Comparison of ENCODE assay signal across 1 cellular context in the genomic region with DNA sequence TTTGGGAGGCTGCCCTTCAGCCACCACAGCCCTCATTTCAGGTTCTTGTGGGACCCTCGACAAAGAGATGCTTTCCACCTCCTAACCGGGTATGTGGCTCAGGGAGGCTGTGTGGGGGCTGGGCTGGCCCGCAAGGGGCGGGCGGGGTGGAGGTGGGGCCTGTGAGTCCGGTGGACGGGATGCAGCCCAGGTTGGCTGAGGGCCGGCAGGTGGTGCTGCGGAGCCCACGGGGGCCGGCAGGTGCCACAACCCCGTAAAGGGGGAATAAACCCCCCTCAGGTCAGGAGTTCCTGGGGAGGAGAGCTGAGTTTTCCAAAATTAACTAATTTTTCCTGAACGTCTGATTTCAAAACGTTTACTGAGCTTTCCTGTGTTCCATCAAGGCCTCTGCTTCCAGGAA.
TF ChIP-seq lines count a peak whose summit lies in the region.

No MANE protein-coding gene starts in this region.

TF ChIP-seq in SK-N-SH, 30 proteins besides CTCF, POLR2A, EP300 and RAD21:
- TF ChIP-seq MEF2A (IDR thresholded peaks at IDR 0.05; ENCODE audit: borderline replicate concordance, low read depth) (no peak), ELF1 (IDR thresholded peaks at IDR 0.05) (no peak)
